Comparison of ENCODE assay signal across 1 cellular context in the genomic region with DNA sequence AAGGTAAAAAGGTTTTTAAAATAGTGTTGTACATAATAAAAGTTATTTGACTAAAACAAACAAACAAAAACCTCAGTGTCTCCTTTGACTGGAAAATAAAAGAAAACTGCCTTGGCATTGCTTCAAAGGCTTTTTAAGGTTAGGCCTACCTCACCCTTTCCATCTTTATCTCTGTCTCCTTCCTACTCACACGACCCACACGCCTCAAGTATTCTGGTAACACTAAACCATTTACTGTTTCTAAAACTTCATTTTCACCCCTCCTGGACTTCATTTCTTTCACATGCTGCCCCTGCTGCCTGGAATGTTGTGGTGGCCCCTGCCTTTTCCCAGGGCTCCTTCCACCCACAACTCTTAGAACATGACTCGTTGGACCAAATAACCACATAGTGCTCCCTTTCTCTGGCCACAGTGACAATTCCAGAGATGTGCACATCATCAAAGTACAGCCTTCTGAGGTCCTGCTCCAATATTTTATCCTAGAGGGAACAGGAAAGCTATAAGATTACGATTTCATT.
TF ChIP-seq lines count a peak whose summit lies in the region.

No MANE protein-coding gene starts in this region.

TF ChIP-seq in WTC11, 78 proteins besides CTCF, POLR2A, EP300 and RAD21 (continued from another document):
- TF ChIP-seq ZSCAN18 (CRISPR knock-in tag; IDR thresholded peaks at IDR 0.05), result no peak
